ENCODE assay signal across 21 cellular contexts in the genomic region with DNA sequence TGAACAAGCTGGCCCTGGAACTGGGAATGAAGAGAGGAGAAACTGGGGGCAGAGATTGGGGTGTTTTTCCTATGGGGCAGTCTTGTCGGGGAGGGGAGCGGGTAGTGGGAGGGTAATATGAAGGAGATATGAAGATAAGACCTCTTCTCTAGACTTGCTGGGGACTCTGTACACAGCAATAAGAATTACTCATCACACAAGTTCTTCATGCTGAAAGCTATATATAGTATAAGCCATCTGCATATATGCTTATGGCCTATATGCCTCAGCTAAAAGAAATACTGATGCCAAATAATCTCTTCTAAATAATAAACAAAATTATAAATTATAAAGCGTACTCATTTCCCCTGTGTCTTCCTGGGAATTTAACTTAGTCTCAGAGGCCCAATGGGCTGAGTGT. TPM values are rescaled to one million over a fixed set of nuclear protein-coding genes. Genes with fewer than 3 reads are reported as not detected.
DNase-seq lines count a peak whose midpoint lies in the region; ATAC-seq, FAIRE-seq and TF ChIP-seq lines count a peak whose summit lies in the region.
"Had no signal": no experiment of that assay in that cellular context is flagged by ENCODE, and none has a peak within 500 bp of the region (broad histone marks: within the 10 kb centered on the region; RNA-seq: fewer than 3 reads in every experiment).

No MANE protein-coding gene starts in this region.

- POLR2A ChIA-PET in K562 (lab: Yijun Ruan, JAX): interaction anchor here (0.8 to 1.5 kb wide), 3 partner anchors 8 to 20 kb away, joined by 3 to 8 read pairs (median 3); no protein-coding TSS in a partner anchor

- H3K27ac ChIP-seq in K562 (ENCODE audit: extremely low read depth, low read depth, low read length) (no peak overlapping the region), osteoblast (ENCODE audit: low read depth, low read length) (no peak overlapping the region), SJCRH30 (no peak overlapping the region)
- H3K27ac ChIP-seq: A549 had no signal

- no peak overlapping the region for H3K9ac ChIP-seq in K562 (ENCODE audit: insufficient read depth in 1 of 2, low read depth in 2 of 2, low read length in 2 of 2)

- 0 out of 2 replicates have a peak, but pooled peaks cover 3% of the 10 kb centered on the region for H3K9me3 ChIP-seq in K562 (replicated peaks; ENCODE audit: control insufficient read depth, insufficient read depth, low read depth, low read length)
- no peaks in the 10 kb centered on the region for H3K9me3 ChIP-seq in osteoblast (ENCODE audit: low read depth, low read length)
- no peaks in the 10 kb centered on the region for H3K9me3 ChIP-seq in SJCRH30 (replicated peaks)
- H3K9me3 ChIP-seq: A549 had no signal

- no peak for TF ChIP-seq EP300 in K562 (IDR thresholded peaks at IDR 0.05; ENCODE audit: low read length)

- H3K9me1 ChIP-seq in K562 (ENCODE audit: control insufficient read depth, insufficient read depth, low read length): no peaks in the 10 kb centered on the region

- BruUV-seq in K562 (replicated peaks; lab: Mats Ljungman, UMichigan): no TSS peak

- no peaks in the 10 kb centered on the region for H3K27me3 Mint-ChIP-seq in IgD-negative memory B cell

- intact Hi-C loops in K562 (cut with micrococcal nuclease): no loop called here
- intact Hi-C loops in left ventricle myocardium superior (cut with micrococcal nuclease): no loop called here

- no peak overlapping the region for H3K4me2 ChIP-seq in K562 (ENCODE audit: insufficient read depth, low read length)
- H3K4me2 ChIP-seq in osteoblast (ENCODE audit: insufficient read depth, low read length): no peak overlapping the region
- H3K4me2 ChIP-seq: A549 had no signal

- no peaks in the 10 kb centered on the region for H3K79me2 ChIP-seq in K562 (ENCODE audit: control insufficient read depth, insufficient read depth, low read length)
- H3K79me2 ChIP-seq in osteoblast (ENCODE audit: insufficient read depth, low read length): no peaks in the 10 kb centered on the region

- 0 out of 2 replicates have a peak, but pooled peaks cover 3% of the 10 kb centered on the region for H4K20me1 ChIP-seq in K562 (replicated peaks; ENCODE audit: control insufficient read depth, insufficient read depth, low read length)
- H4K20me1 ChIP-seq in osteoblast (ENCODE audit: insufficient read depth, low read length): no peaks in the 10 kb centered on the region

- CTCF ChIA-PET in K562 (lab: Yijun Ruan, JAX; ENCODE audit: low intra/inter-chr PET ratio): no interaction called here

- no peak overlapping the region for H3K4me3 Mint-ChIP-seq in IgD-negative memory B cell
- H3K4me3 Mint-ChIP-seq: CD14-positive monocyte; CD8-positive, alpha-beta T cell; HFFc6 had no signal

- peaks cover 45 to 50% (median 45%) of the 10 kb centered on the region in 3 donors for H3K4me1 Mint-ChIP-seq in IgD-negative memory B cell

- peaks cover 0 to 3% (median 0%) of the 10 kb centered on the region in 3 donors for H3K9me3 Mint-ChIP-seq in IgD-negative memory B cell
- H3K9me3 Mint-ChIP-seq: HFFc6 had no signal

- H3K4me3 ChIP-seq in K562 (no peak overlapping the region), osteoblast (ENCODE audit: insufficient read depth, low read length) (no peak overlapping the region), SJCRH30 (no peak overlapping the region)
- H3K4me3 ChIP-seq: A549, HAP-1 had no signal

- H3K27me3 ChIP-seq in K562 (ENCODE audit: control insufficient read depth in 2 of 2, insufficient read depth in 2 of 2, low read length in 2 of 2) (peaks cover 19 to 46% of the 10 kb centered on the region in 2 experiments; a peak in 4 of 5 replicates), osteoblast (ENCODE audit: insufficient read depth, low read length) (peaks cover 16% of the 10 kb centered on the region), SJCRH30 (no peaks in the 10 kb centered on the region)

- H2AFZ ChIP-seq in K562 (ENCODE audit: low read depth, low read length) (no peak overlapping the region), osteoblast (ENCODE audit: low read length) (no peak overlapping the region)

- no peaks in the 10 kb centered on the region for H3K4me1 ChIP-seq in K562 (replicated peaks in 1 of 2; ENCODE audit: control insufficient read depth in 2 of 2, insufficient read depth in 2 of 2, low read length in 2 of 2)
- H3K4me1 ChIP-seq in osteoblast (ENCODE audit: insufficient read depth, low read length): no peaks in the 10 kb centered on the region
- no peaks in the 10 kb centered on the region for H3K4me1 ChIP-seq in SJCRH30
- H3K4me1 ChIP-seq: A549, HAP-1 had no signal

- no peak for ATAC-seq in K562
- ATAC-seq in left ventricle myocardium superior: no peak
- ATAC-seq: A549; CD8-positive, alpha-beta T cell; HepG2 had no signal

- in situ Hi-C loops in K562 (cut with MboI): no loop called here

- no peaks in the 10 kb centered on the region for H3K36me3 ChIP-seq in K562 (ENCODE audit: control insufficient read depth, insufficient read depth, low read length)
- no peaks in the 10 kb centered on the region for H3K36me3 ChIP-seq in osteoblast (ENCODE audit: insufficient read depth, low read length)
- H3K36me3 ChIP-seq in SJCRH30: no peaks in the 10 kb centered on the region
- H3K36me3 ChIP-seq: HAP-1 had no signal

- H3K36me3 Mint-ChIP-seq in IgD-negative memory B cell: peaks cover 13% of the 10 kb centered on the region
- H3K36me3 Mint-ChIP-seq: CD14-positive monocyte; CD8-positive, alpha-beta T cell had no signal

- TF ChIP-seq RAD21 in K562 (CRISPR knock-in tag; conservative IDR thresholded peaks at IDR 0.05 in 1 of 2, IDR thresholded peaks at IDR 0.05 in 1 of 2): no peak

- no peak for DNase-seq in K562 (ENCODE audit: extremely low read depth in 1 of 4, low spot score in 3 of 4)
- peak; percentile 9 for DNase-seq in osteoblast (ENCODE audit: insufficient read length, low spot score, missing footprints)
- no peak for DNase-seq in left ventricle myocardium superior
- no peak for DNase-seq in SJCRH30
- no peak for DNase-seq in NCI-H2029 treated with DMSO at 0.1 percent for 48 hours (lab: John Stamatoyannopoulos, UW)
- DNase-seq in NCI-H446 (lab: John Stamatoyannopoulos, UW): no peak
- DNase-seq: CD8-positive, alpha-beta T cell; COR-L47; DND-41; GDM1; HFFc6 had no signal

- WGBS in K562 (ENCODE audit: insufficient coverage, low coverage, missing lambda C conversion rate): 2% methylated on average over 3 of the region's 3 CpGs

- TF ChIP-seq POLR2A in K562 (conservative IDR thresholded peaks at IDR 0.05): no peak

- H3K27ac Mint-ChIP-seq in IgD-negative memory B cell: peak overlapping the region in 2 of 3 donors; percentile 41 to 91
- H3K27ac Mint-ChIP-seq: CD8-positive, alpha-beta T cell; HFFc6 had no signal

- TF ChIP-seq CTCF in K562 (IDR thresholded peaks at IDR 0.05 in 2 of 3, conservative IDR thresholded peaks at IDR 0.05 in 1 of 3; ENCODE audit: insufficient read depth in 2 of 3, low read depth in 1 of 3, low read length in 3 of 3) (no peak), osteoblast (IDR thresholded peaks at IDR 0.05; ENCODE audit: extremely low read depth, low read depth, low read length) (no peak)

- FAIRE-seq in K562 (lab: Jason Lieb, UNC): no peak
- FAIRE-seq: A549, GM12892, H1, HepG2, HTR-8/SVneo had no signal

RNA-seq across cellular contexts. Expression of a gene that starts 7.9 kb away (rescaled TPM):
- 2.0 TPM for polyA plus RNA-seq in IgD-negative memory B cell
- not detected in 2 replicates for total RNA-seq in K562 (2011; cell fraction: chromatin; rRNA removed; ENCODE audit: low replicate concordance)
- not detected in 2 replicates for total RNA-seq in K562 (2011; cell fraction: nucleolus; rRNA removed)
- total RNA-seq in K562 (2011; cell fraction: nucleoplasm; rRNA removed): not detected in 2 replicates
- total RNA-seq in K562 (2014; rRNA removed): not detected in 2 replicates
- not detected in 2 replicates for total RNA-seq in K562 (2014; rRNA removed; fragmentation: Illumina TruSeq; extraction: Trizol)
- not detected in 2 replicates for total RNA-seq in K562 (2015; rRNA removed; fragmentation: Illumina TruSeq; extraction: Trizol)
- total RNA-seq in K562 (2021): not detected in 2 replicates
- polyA plus RNA-seq in K562 (2011; rRNA removed): not detected in 2 replicates
- polyA plus RNA-seq in K562 (2011; cell fraction: cytosol; rRNA removed): not detected in 2 replicates
- polyA plus RNA-seq in K562 (2011; cell fraction: nucleus; rRNA removed): not detected in 2 replicates
- polyA plus RNA-seq in K562 (2012): not detected in 2 replicates
- not detected in 2 replicates for polyA plus RNA-seq in K562 (2014; fragmentation: Illumina TruSeq; extraction: Trizol)
- polyA plus RNA-seq in K562 (2014; fragmentation: Nextera tagmentation; extraction: Ambion mirVana): not detected
- not detected in 2 replicates for polyA plus RNA-seq in K562 (2014; rRNA removed)
- polyA minus RNA-seq in K562 (2011; rRNA and poly(A)+ RNA removed): not detected in 2 replicates
- not detected in 2 replicates for polyA minus RNA-seq in K562 (2011; cell fraction: cytosol; rRNA and poly(A)+ RNA removed)
- polyA minus RNA-seq in K562 (2011; cell fraction: nucleus; rRNA and poly(A)+ RNA removed): not detected in 2 replicates
- total RNA-seq in osteoblast: not detected in 2 replicates
- total RNA-seq in left ventricle myocardium superior: 1.0 TPM
- total RNA-seq in SJCRH30 (2014; rRNA removed; shearing (Covaris generic)): not detected in 2 replicates
- total RNA-seq: CD8-positive, alpha-beta T cell; H1; HFFc6 had no signal
- polyA plus RNA-seq: A549, AG04450, BJ, CD14-positive monocyte, H1 had no signal

RNA-seq across cellular contexts. Expression of a gene that starts 37.1 kb away (rescaled TPM):
- not detected for polyA plus RNA-seq in IgD-negative memory B cell
- total RNA-seq in K562 (2011; cell fraction: chromatin; rRNA removed; ENCODE audit: low replicate concordance): 0.16 TPM in 1 of 2 replicates, not detected in the other
- not detected in 2 replicates for total RNA-seq in K562 (2011; cell fraction: nucleolus; rRNA removed)
- total RNA-seq in K562 (2011; cell fraction: nucleoplasm; rRNA removed): not detected in 2 replicates
- not detected in 2 replicates for total RNA-seq in K562 (2014; rRNA removed)
- 0.06 TPM in 1 of 2 replicates, not detected in the other for total RNA-seq in K562 (2014; rRNA removed; fragmentation: Illumina TruSeq; extraction: Trizol)
- total RNA-seq in K562 (2015; rRNA removed; fragmentation: Illumina TruSeq; extraction: Trizol): 0.08 TPM in 1 of 2 replicates, not detected in the other
- 0.18 and 0.20 TPM in 2 replicates for total RNA-seq in K562 (2021)
- polyA plus RNA-seq in K562 (2011; rRNA removed): 0.06 TPM in 1 of 2 replicates, not detected in the other
- 0.06 TPM in 1 of 2 replicates, not detected in the other for polyA plus RNA-seq in K562 (2011; cell fraction: cytosol; rRNA removed)
- polyA plus RNA-seq in K562 (2011; cell fraction: nucleus; rRNA removed): 0.11 TPM in 1 of 2 replicates, not detected in the other
- polyA plus RNA-seq in K562 (2012): 0.05 and 0.12 TPM in 2 replicates
- 0.09 TPM in 1 of 2 replicates, not detected in the other for polyA plus RNA-seq in K562 (2014; fragmentation: Illumina TruSeq; extraction: Trizol)
- polyA plus RNA-seq in K562 (2014; fragmentation: Nextera tagmentation; extraction: Ambion mirVana): under 1 TPM; 0.04 to 0.13 TPM
- not detected in 2 replicates for polyA plus RNA-seq in K562 (2014; rRNA removed)
- 0.25 TPM in 1 of 2 replicates, not detected in the other for polyA minus RNA-seq in K562 (2011; rRNA and poly(A)+ RNA removed)
- not detected in 2 replicates for polyA minus RNA-seq in K562 (2011; cell fraction: cytosol; rRNA and poly(A)+ RNA removed)
- not detected in 2 replicates for polyA minus RNA-seq in K562 (2011; cell fraction: nucleus; rRNA and poly(A)+ RNA removed)
- not detected in 2 replicates for total RNA-seq in osteoblast
- total RNA-seq in left ventricle myocardium superior: 0.15 TPM
- not detected in 2 replicates for total RNA-seq in SJCRH30 (2014; rRNA removed; shearing (Covaris generic))
- total RNA-seq: CD8-positive, alpha-beta T cell; H1; HFFc6 had no signal
- polyA plus RNA-seq: A549, AG04450, BJ, CD14-positive monocyte had no signal

RNA-seq across cellular contexts. Expression of a gene that starts 56.3 kb away (rescaled TPM):
- polyA plus RNA-seq in IgD-negative memory B cell (not detected), K562 (2011; rRNA removed) (not detected in 2 replicates), K562 (2014; fragmentation: Illumina TruSeq; extraction: Trizol) (not detected in 2 replicates), K562 (2014; fragmentation: Nextera tagmentation; extraction: Ambion mirVana) (not detected), K562 (2014; rRNA removed) (not detected in 2 replicates)
- not detected in 2 replicates for total RNA-seq in K562 (2011; cell fraction: chromatin; rRNA removed; ENCODE audit: low replicate concordance)
- not detected in 2 replicates for total RNA-seq in K562 (2011; cell fraction: nucleolus; rRNA removed)
- not detected in 2 replicates for total RNA-seq in K562 (2011; cell fraction: nucleoplasm; rRNA removed)
- total RNA-seq in K562 (2014; rRNA removed) (not detected in 2 replicates), K562 (2014; rRNA removed; fragmentation: Illumina TruSeq; extraction: Trizol) (not detected in 2 replicates), K562 (2015; rRNA removed; fragmentation: Illumina TruSeq; extraction: Trizol) (not detected in 2 replicates), K562 (2021) (not detected in 2 replicates), osteoblast (not detected in 2 replicates), left ventricle myocardium superior (not detected)
- polyA plus RNA-seq in K562 (2011; cell fraction: cytosol; rRNA removed): not detected in 2 replicates
- polyA plus RNA-seq in K562 (2011; cell fraction: nucleus; rRNA removed): not detected in 2 replicates
- not detected in 2 replicates for polyA plus RNA-seq in K562 (2012)
- not detected in 2 replicates for polyA minus RNA-seq in K562 (2011; rRNA and poly(A)+ RNA removed)
- polyA minus RNA-seq in K562 (2011; cell fraction: cytosol; rRNA and poly(A)+ RNA removed): not detected in 2 replicates
- not detected in 2 replicates for polyA minus RNA-seq in K562 (2011; cell fraction: nucleus; rRNA and poly(A)+ RNA removed)
- 0.04 and 0.05 TPM in 2 replicates for total RNA-seq in SJCRH30 (2014; rRNA removed; shearing (Covaris generic))
- total RNA-seq: CD8-positive, alpha-beta T cell; HepG2; HFFc6 had no signal
- polyA plus RNA-seq: A549, AG04450, BJ, CD14-positive monocyte had no signal

RNA-seq across cellular contexts. Expression of a gene that starts 57.6 kb away (rescaled TPM):
- polyA plus RNA-seq in IgD-negative memory B cell (not detected), K562 (2011; rRNA removed) (0.09 and 0.29 TPM in 2 replicates), K562 (2014; fragmentation: Illumina TruSeq; extraction: Trizol) (0.12 TPM in 1 of 2 replicates, not detected in the other), K562 (2014; fragmentation: Nextera tagmentation; extraction: Ambion mirVana) (under 1 TPM; 0.03 to 0.06 TPM), K562 (2014; rRNA removed) (not detected in 2 replicates)
- 0.21 TPM in 1 of 2 replicates, not detected in the other for total RNA-seq in K562 (2011; cell fraction: chromatin; rRNA removed; ENCODE audit: low replicate concordance)
- total RNA-seq in K562 (2011; cell fraction: nucleolus; rRNA removed): 0.17 TPM in 1 of 2 replicates, not detected in the other
- not detected in 2 replicates for total RNA-seq in K562 (2011; cell fraction: nucleoplasm; rRNA removed)
- total RNA-seq in K562 (2014; rRNA removed) (not detected in 2 replicates), K562 (2014; rRNA removed; fragmentation: Illumina TruSeq; extraction: Trizol) (0.07 TPM in 1 of 2 replicates, not detected in the other), K562 (2015; rRNA removed; fragmentation: Illumina TruSeq; extraction: Trizol) (not detected in 2 replicates), K562 (2021) (not detected in 2 replicates), osteoblast (7.6 and 7.7 TPM in 2 replicates), left ventricle myocardium superior (1.6 TPM)
- polyA plus RNA-seq in K562 (2011; cell fraction: cytosol; rRNA removed): 0.31 TPM in 1 of 2 replicates, not detected in the other
- polyA plus RNA-seq in K562 (2011; cell fraction: nucleus; rRNA removed): 0.04 and 0.28 TPM in 2 replicates
- polyA plus RNA-seq in K562 (2012): 0.04 and 0.17 TPM in 2 replicates
- polyA minus RNA-seq in K562 (2011; rRNA and poly(A)+ RNA removed): 0.14 and 0.42 TPM in 2 replicates
- polyA minus RNA-seq in K562 (2011; cell fraction: cytosol; rRNA and poly(A)+ RNA removed): not detected in 2 replicates
- polyA minus RNA-seq in K562 (2011; cell fraction: nucleus; rRNA and poly(A)+ RNA removed): 0.13 TPM in 1 of 2 replicates, not detected in the other
- total RNA-seq in SJCRH30 (2014; rRNA removed; shearing (Covaris generic)): not detected in 2 replicates
- total RNA-seq: CD8-positive, alpha-beta T cell; H1 had no signal
